Comparison of ENCODE assay signal across 24 cellular contexts in the genomic region with DNA sequence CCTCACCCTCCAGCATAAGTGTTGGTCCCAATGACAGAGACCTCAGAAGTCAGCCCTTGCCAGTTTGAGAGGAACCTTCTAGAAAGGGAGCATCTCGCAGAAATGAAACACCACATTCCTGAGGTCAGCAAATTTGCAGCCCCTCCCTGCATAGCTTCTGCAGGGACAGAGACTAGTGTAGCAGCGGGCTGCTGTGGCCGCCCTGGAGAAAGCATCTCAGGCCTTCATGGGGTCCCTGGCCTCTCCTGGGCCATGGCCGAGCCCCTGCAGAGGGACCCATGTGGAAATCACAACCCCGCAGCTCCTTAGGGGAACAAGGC. TPM values are rescaled to one million over a fixed set of nuclear protein-coding genes. Genes with fewer than 3 reads are reported as not detected.
DNase-seq lines count a peak whose midpoint lies in the region; FAIRE-seq and TF ChIP-seq lines count a peak whose summit lies in the region.
"Had no signal": no experiment of that assay in that cellular context is flagged by ENCODE, and none has a peak within 500 bp of the region (broad histone marks: within the 10 kb centered on the region; RNA-seq: fewer than 3 reads in every experiment).

No MANE protein-coding gene starts in this region.

- H3K4me1 ChIP-seq in H1 (replicated peaks in 1 of 4; ENCODE audit: control insufficient read depth in 3 of 4, insufficient read depth in 4 of 4, low read length in 3 of 4), result peaks cover 0 to 17% (median 3%) of the 10 kb centered on the region in 4 experiments; a peak in 3 of 7 replicates
- H3K4me1 ChIP-seq in neuronal stem cell (ENCODE audit: control insufficient read depth in 2 of 2, insufficient read depth in 1 of 2, low read depth in 1 of 2, low read length in 2 of 2), result peaks cover 0 to 16% of the 10 kb centered on the region in 2 donors
- no peaks in the 10 kb centered on the region for H3K4me1 ChIP-seq in HAP-1

- no peaks in the 10 kb centered on the region for H4K20me1 ChIP-seq in H1 (replicated peaks in 1 of 2; ENCODE audit: control insufficient read depth in 1 of 2, insufficient read depth in 2 of 2, low read length in 2 of 2)
- H4K20me1 ChIP-seq: BLaER1 had no signal

- H3K79me1 ChIP-seq in H1 (ENCODE audit: low read depth, low read length) (no peaks in the 10 kb centered on the region), neuronal stem cell (ENCODE audit: low read depth, low read length) (no peaks in the 10 kb centered on the region)

- in situ Hi-C loops in HAP-1 (cut with MboI; ENCODE audit: low sequenced_read_pairs), result no loop called here

- no peak overlapping the region for H4K5ac ChIP-seq in H1 (ENCODE audit: insufficient read length, low read depth, low read length)

- H3K23ac ChIP-seq in H1 (ENCODE audit: insufficient read length), result no peak overlapping the region
- no peak overlapping the region for H3K23ac ChIP-seq in neuronal stem cell (ENCODE audit: low read depth, low read length, poor library complexity)

- H2BK5ac ChIP-seq in H1 (ENCODE audit: low read depth, low read length) (no peak overlapping the region), neuronal stem cell (ENCODE audit: low read length) (no peak overlapping the region)

- no peak for TF ChIP-seq RAD21 in H1 (IDR thresholded peaks at IDR 0.05 in 1 of 2, conservative IDR thresholded peaks at IDR 0.05 in 1 of 2; ENCODE audit: low read depth in 2 of 2, low read length in 2 of 2)

- H4K91ac ChIP-seq in H1 (replicated peaks; ENCODE audit: insufficient read length, low read length) (no peak overlapping the region), neuronal stem cell (ENCODE audit: low read depth, low read length, poor library complexity) (no peak overlapping the region)

- H2BK15ac ChIP-seq in H1 (ENCODE audit: low read length) (no peak overlapping the region), neuronal stem cell (ENCODE audit: low read length) (no peak overlapping the region)

- no peak overlapping the region for H3K9ac ChIP-seq in H1 (replicated peaks in 1 of 4; ENCODE audit: extremely low read depth in 1 of 4, low read depth in 3 of 4, low read length in 3 of 4)
- H3K9ac ChIP-seq in neuronal stem cell (ENCODE audit: low read depth, low read length, poor library complexity), result no peak overlapping the region
- H3K9ac ChIP-seq: BLaER1 had no signal

- no peak for TF ChIP-seq EP300 in H1 (IDR thresholded peaks at IDR 0.05; ENCODE audit: borderline replicate concordance in 1 of 2, low read depth in 2 of 2, low read length in 2 of 2)

- H3K27me3 ChIP-seq in H7 (ENCODE audit: control insufficient read depth, insufficient read depth, low read length), result 0 out of 2 replicates have a peak, but pooled peaks cover 4% of the 10 kb centered on the region
- peaks cover 0 to 2% (median 0%) of the 10 kb centered on the region in 4 experiments; a peak in 2 of 7 replicates for H3K27me3 ChIP-seq in H1 (replicated peaks in 1 of 4; ENCODE audit: control insufficient read depth in 3 of 4, extremely low read depth in 1 of 4, insufficient read depth in 3 of 4, low read length in 3 of 4)
- peaks cover 0 to 70% (median 0%) of the 10 kb centered on the region in 3 experiments for H3K27me3 ChIP-seq in neuronal stem cell (ENCODE audit: control insufficient read depth in 3 of 3, insufficient read depth in 3 of 3, low read depth in 1 of 3, low read length in 3 of 3)
- no peaks in the 10 kb centered on the region for H3K27me3 ChIP-seq in HAP-1 (ENCODE audit: low read depth)
- H3K27me3 ChIP-seq: MG63 had no signal

- H3K14ac ChIP-seq in H1 (ENCODE audit: insufficient read length), result no peak overlapping the region
- no peak overlapping the region for H3K14ac ChIP-seq in neuronal stem cell (ENCODE audit: low read length)

- H2BK12ac ChIP-seq in H1 (ENCODE audit: low read depth, low read length) (0 out of 2 replicates have a peak overlapping the region, but pooled peaks have one; percentile 39), neuronal stem cell (ENCODE audit: low read length) (peak overlapping the region; percentile 58)

- H3K27ac ChIP-seq in H1 (ENCODE audit: low read depth, low read length) (no peak overlapping the region), neuronal stem cell (replicated peaks; ENCODE audit: low read length) (no peak overlapping the region)
- H3K27ac ChIP-seq: BLaER1 had no signal

- no peak overlapping the region for H3K4me3 ChIP-seq in H7 (ENCODE audit: insufficient read depth, low read depth, low read length)
- no peak overlapping the region for H3K4me3 ChIP-seq in H1 (ENCODE audit: extremely low read depth in 1 of 4, insufficient read depth in 2 of 4, low read depth in 3 of 4, low read length in 4 of 4)
- no peak overlapping the region for H3K4me3 ChIP-seq in neuronal stem cell (ENCODE audit: low read length in 2 of 2)
- H3K4me3 ChIP-seq in HAP-1, result no peak overlapping the region
- H3K4me3 ChIP-seq: BLaER1, MG63 had no signal

- no peak for TF ChIP-seq CTCF in H1 (IDR thresholded peaks at IDR 0.05; ENCODE audit: control extremely low read depth in 1 of 3, insufficient read depth in 1 of 3, low read depth in 1 of 3, low read length in 3 of 3)

- POLR2A ChIA-PET in H1 (lab: Charles Lee; ENCODE audit: partially characterized antibody), result interaction anchor here (1.0 to 3.6 kb wide), 4 partner anchors 9 to 58 kb away, joined by 3 to 17 read pairs (median 5); partner anchors contain the start of genes HS3ST6 and RPS2

- H2AFZ ChIP-seq in H1 (ENCODE audit: low read length), result no peak overlapping the region
- peak overlapping the region; percentile 59 for H2AFZ ChIP-seq in neuronal stem cell (ENCODE audit: low read length)

- peak; percentile 64 for DNase-seq in AG08395 (ENCODE audit: low spot score)
- DNase-seq in H7, result peak; percentile 51
- DNase-seq in H1 (ENCODE audit: low read depth in 1 of 2, low spot score in 2 of 2), result no peak
- DNase-seq in neuronal stem cell (ENCODE audit: low spot score), result no peak
- no peak for DNase-seq in stimulated activated CD4-positive, alpha-beta T cell treated with anti-CD3 and anti-CD28 coated beads, Interleukin-2, amount 100 ng/mL, for 48 hours
- no peak for DNase-seq in dermis blood vessel endothelial cell
- DNase-seq in HAP-1 (ENCODE audit: low spot score in 2 of 2), result no peak
- DNase-seq: CD4-positive, alpha-beta T cell; COR-L47; GOT3; MG63; NCI-H1048; NCI-H1417 treated with DMSO at 0.1 percent for 48 hours; NCI-H187 treated with DMSO at 0.1 percent for 48 hours; NCI-H2107; NCI-H446 treated with DMSO at 0.1 percent for 48 hours; NCI-H526 treated with DMSO at 0.1 percent for 48 hours; Right ventricle myocardium superior; SW 1271 had no signal

- no peak for FAIRE-seq in H1 (lab: Jason Lieb, UNC)
- FAIRE-seq: A204.1, G401.6 had no signal

- no peak overlapping the region for H3K4ac ChIP-seq in H1 (replicated peaks; ENCODE audit: insufficient read length, low read depth, low read length)
- H3K4ac ChIP-seq in neuronal stem cell (ENCODE audit: low read length), result no peak overlapping the region

- no peaks in the 10 kb centered on the region for H3K23me2 ChIP-seq in H1 (ENCODE audit: low read depth, low read length)

- no peak for TF ChIP-seq POLR2A in H1 (IDR thresholded peaks at IDR 0.05; ENCODE audit: control extremely low read depth in 1 of 2, low read depth in 2 of 2, low read length in 2 of 2)

- WGBS in H1 (ENCODE audit: extremely low coverage in 1 of 2, insufficient coverage in 1 of 2, insufficient read length in 1 of 2, insufficient replicate concordance in 2 of 2, low coverage in 1 of 2, low lambda C conversion rate in 2 of 2, missing lambda C conversion rate in 1 of 2), 2 experiments, result 92% methylated on average over 5 of the region's 5 CpGs; no CpG with 5 or more reads in 1 of the 2 experiments
- no CpG with 5 or more reads among the region's 5 CpGs for WGBS in neuronal stem cell (ENCODE audit: extremely low coverage in 2 of 2, insufficient read length in 2 of 2, insufficient replicate concordance in 1 of 2), 2 donors

- H3K79me2 ChIP-seq in H1 (ENCODE audit: control insufficient read depth in 1 of 2, insufficient read depth in 2 of 2, low read length in 2 of 2), result no peaks in the 10 kb centered on the region

- H2AK5ac ChIP-seq in H1 (ENCODE audit: low read depth, low read length) (no peak overlapping the region), neuronal stem cell (ENCODE audit: low read depth, low read length) (peak overlapping the region; percentile 25)

- H3K4me2 ChIP-seq in H1 (ENCODE audit: insufficient read depth in 1 of 2, low read depth in 2 of 2, low read length in 2 of 2), result no peak overlapping the region
- H3K4me2 ChIP-seq in neuronal stem cell (ENCODE audit: insufficient read depth, low read length, poor library complexity, severe bottlenecking), result no peak overlapping the region
- H3K4me2 ChIP-seq: BLaER1 had no signal

- no peaks in the 10 kb centered on the region for H3K36me3 ChIP-seq in H7 (replicated peaks; ENCODE audit: control insufficient read depth, insufficient read depth, low read length)
- H3K36me3 ChIP-seq in H1 (ENCODE audit: control insufficient read depth in 2 of 4, insufficient read depth in 4 of 4, low read length in 3 of 4), result no peaks in the 10 kb centered on the region
- no peaks in the 10 kb centered on the region for H3K36me3 ChIP-seq in neuronal stem cell (replicated peaks in 1 of 2; ENCODE audit: control insufficient read depth in 2 of 2, insufficient read depth in 2 of 2, low read length in 2 of 2)
- no peaks in the 10 kb centered on the region for H3K36me3 ChIP-seq in HAP-1 (replicated peaks)
- H3K36me3 ChIP-seq: BLaER1, MG63 had no signal

- no peak overlapping the region for H3K56ac ChIP-seq in H1 (replicated peaks; ENCODE audit: insufficient read length, low read depth, low read length)

- H4K8ac ChIP-seq in H1 (ENCODE audit: extremely low read depth, insufficient read depth, low read length), result no peak overlapping the region
- no peak overlapping the region for H4K8ac ChIP-seq in neuronal stem cell (ENCODE audit: low read depth, low read length)

- CTCF ChIA-PET in H1 (lab: Charles Lee; ENCODE audit: partially characterized antibody), result interaction anchor here (0.9 to 1.7 kb wide), 3 partner anchors 9 to 28 kb away, joined by 3 read pairs; no protein-coding TSS in a partner anchor

- 0 out of 2 replicates have a peak overlapping the region, but pooled peaks have one; percentile 7 for H2BK20ac ChIP-seq in H1 (ENCODE audit: low read length)

- H3K18ac ChIP-seq in H1 (ENCODE audit: extremely low read depth, low read length) (no peak overlapping the region), neuronal stem cell (ENCODE audit: low read length) (no peak overlapping the region)

- no peaks in the 10 kb centered on the region for H3K9me3 ChIP-seq in H1 (ENCODE audit: insufficient read depth in 2 of 2, low read depth in 1 of 2, low read length in 1 of 2)
- no peaks in the 10 kb centered on the region for H3K9me3 ChIP-seq in neuronal stem cell (replicated peaks in 1 of 2; ENCODE audit: control insufficient read depth in 2 of 2, insufficient read depth in 1 of 2, low read depth in 1 of 2, low read length in 2 of 2)
- H3K9me3 ChIP-seq in HAP-1, result no peaks in the 10 kb centered on the region
- H3K9me3 ChIP-seq: BLaER1, MG63 had no signal

- no peak overlapping the region for H2BK120ac ChIP-seq in H1 (replicated peaks; ENCODE audit: low read depth, low read length)
- H2BK120ac ChIP-seq in neuronal stem cell (ENCODE audit: low read depth, low read length), result no peak overlapping the region

RNA-seq across cellular contexts. Expression of gene HS3ST6, which starts 11.4 kb away (rescaled TPM):
- total RNA-seq in H7 (2014; rRNA removed; shearing (Covaris generic)), result not detected in 2 replicates
- 0.39 TPM in 1 of 2 replicates, not detected in the other for total RNA-seq in H1 (2021; fragmentation: NEBNext Ultra II Directional; extraction: Animal tissue kit (Norgen Biotek cat#: 25700))
- 0.36 and 0.63 TPM in 2 replicates for polyA plus RNA-seq in H1 (2011; rRNA removed)
- polyA plus RNA-seq in H1 (2011; cell fraction: cytosol; rRNA removed), result 0.09 TPM
- polyA plus RNA-seq in H1 (2011; cell fraction: nucleus; rRNA removed), result 0.40 TPM
- 0.15 to 0.17 TPM in 2 of 4 replicates, not detected in the others for polyA plus RNA-seq in H1 (2012, experiment 1 of 2)
- not detected for polyA plus RNA-seq in H1 (2012, experiment 2 of 2)
- polyA plus RNA-seq in H1 (2013, experiment 1 of 2), result 0.26 TPM
- 0.18 TPM for polyA plus RNA-seq in H1 (2013, experiment 2 of 2)
- polyA minus RNA-seq in H1 (2011; rRNA and poly(A)+ RNA removed), result not detected in 2 replicates
- polyA minus RNA-seq in H1 (2011; cell fraction: cytosol; rRNA and poly(A)+ RNA removed), result not detected
- polyA minus RNA-seq in H1 (2011; cell fraction: nucleus; rRNA and poly(A)+ RNA removed), result not detected
- 1.1 TPM for polyA plus RNA-seq in neuronal stem cell (2013, experiment 1 of 2)
- polyA plus RNA-seq in neuronal stem cell (2013, experiment 2 of 2), result 1.1 TPM
- total RNA-seq in dermis blood vessel endothelial cell, result not detected in 2 replicates
- total RNA-seq: CD4-positive, alpha-beta T cell; LHCN-M2; Right ventricle myocardium superior; SK-MEL-5 had no signal

RNA-seq across cellular contexts. Expression of gene MEIOB, which starts 34.8 kb away (rescaled TPM):
- 6.4 and 7.9 TPM in 2 replicates for total RNA-seq in H7 (2014; rRNA removed; shearing (Covaris generic))
- total RNA-seq in H1 (2021; fragmentation: NEBNext Ultra II Directional; extraction: Animal tissue kit (Norgen Biotek cat#: 25700)), result 0.99 and 1.1 TPM in 2 replicates
- polyA plus RNA-seq in H1 (2011; rRNA removed), result 0.60 and 0.63 TPM in 2 replicates
- 1.3 TPM for polyA plus RNA-seq in H1 (2011; cell fraction: cytosol; rRNA removed)
- polyA plus RNA-seq in H1 (2011; cell fraction: nucleus; rRNA removed), result 2.1 TPM
- 0.34 to 1.0 TPM (median 0.56 TPM) in 4 replicates for polyA plus RNA-seq in H1 (2012, experiment 1 of 2)
- polyA plus RNA-seq in H1 (2012, experiment 2 of 2), result 0.17 TPM
- 1.6 TPM for polyA plus RNA-seq in H1 (2013, experiment 1 of 2)
- 2.2 TPM for polyA plus RNA-seq in H1 (2013, experiment 2 of 2)
- polyA minus RNA-seq in H1 (2011; rRNA and poly(A)+ RNA removed), result 0.22 and 0.91 TPM in 2 replicates
- not detected for polyA minus RNA-seq in H1 (2011; cell fraction: cytosol; rRNA and poly(A)+ RNA removed)
- 0.50 TPM for polyA minus RNA-seq in H1 (2011; cell fraction: nucleus; rRNA and poly(A)+ RNA removed)
- polyA plus RNA-seq in neuronal stem cell (2013, experiment 1 of 2), result 1.5 TPM
- polyA plus RNA-seq in neuronal stem cell (2013, experiment 2 of 2), result 1.8 TPM
- not detected in 2 replicates for total RNA-seq in dermis blood vessel endothelial cell
- total RNA-seq: CD4-positive, alpha-beta T cell; LHCN-M2; Right ventricle myocardium superior had no signal

RNA-seq across cellular contexts. Expression of gene MSRB1, which starts 36.2 kb away (rescaled TPM):
- total RNA-seq in H7 (2014; rRNA removed; shearing (Covaris generic)), result 13.2 and 16.1 TPM in 2 replicates
- 28.2 and 34.1 TPM in 2 replicates for total RNA-seq in H1 (2021; fragmentation: NEBNext Ultra II Directional; extraction: Animal tissue kit (Norgen Biotek cat#: 25700))
- polyA plus RNA-seq in H1 (2011; rRNA removed), result 51.4 and 53.8 TPM in 2 replicates
- 42.6 TPM for polyA plus RNA-seq in H1 (2011; cell fraction: cytosol; rRNA removed)
- 40.0 TPM for polyA plus RNA-seq in H1 (2011; cell fraction: nucleus; rRNA removed)
- polyA plus RNA-seq in H1 (2012, experiment 1 of 2), result 21.6 to 38.9 TPM (median 38.0 TPM) in 4 replicates
- polyA plus RNA-seq in H1 (2012, experiment 2 of 2), result 60.9 TPM
- 27.6 TPM for polyA plus RNA-seq in H1 (2013, experiment 1 of 2)
- 28.2 TPM for polyA plus RNA-seq in H1 (2013, experiment 2 of 2)
- 29.0 and 33.9 TPM in 2 replicates for polyA minus RNA-seq in H1 (2011; rRNA and poly(A)+ RNA removed)
- polyA minus RNA-seq in H1 (2011; cell fraction: cytosol; rRNA and poly(A)+ RNA removed), result 23.3 TPM
- 20.6 TPM for polyA minus RNA-seq in H1 (2011; cell fraction: nucleus; rRNA and poly(A)+ RNA removed)
- polyA plus RNA-seq in neuronal stem cell (2013, experiment 1 of 2), result 18.8 TPM
- polyA plus RNA-seq in neuronal stem cell (2013, experiment 2 of 2), result 17.3 TPM
- total RNA-seq in dermis blood vessel endothelial cell, result 6.6 and 8.1 TPM in 2 replicates

RNA-seq across cellular contexts. Expression of gene RPL3L, which starts 47.7 kb away (rescaled TPM):
- total RNA-seq in H7 (2014; rRNA removed; shearing (Covaris generic)), result 0.44 TPM in 1 of 2 replicates, not detected in the other
- total RNA-seq in H1 (2021; fragmentation: NEBNext Ultra II Directional; extraction: Animal tissue kit (Norgen Biotek cat#: 25700)), result 0.19 and 0.39 TPM in 2 replicates
- polyA plus RNA-seq in H1 (2011; rRNA removed), result 0.08 and 0.24 TPM in 2 replicates
- 0.21 TPM for polyA plus RNA-seq in H1 (2011; cell fraction: cytosol; rRNA removed)
- polyA plus RNA-seq in H1 (2011; cell fraction: nucleus; rRNA removed), result 0.56 TPM
- 0.23 to 0.62 TPM (median 0.42 TPM) in 4 replicates for polyA plus RNA-seq in H1 (2012, experiment 1 of 2)
- 0.16 TPM for polyA plus RNA-seq in H1 (2012, experiment 2 of 2)
- 0.14 TPM for polyA plus RNA-seq in H1 (2013, experiment 1 of 2)
- 0.20 TPM for polyA plus RNA-seq in H1 (2013, experiment 2 of 2)
- 0.69 TPM in 1 of 2 replicates, not detected in the other for polyA minus RNA-seq in H1 (2011; rRNA and poly(A)+ RNA removed)
- not detected for polyA minus RNA-seq in H1 (2011; cell fraction: cytosol; rRNA and poly(A)+ RNA removed)
- polyA minus RNA-seq in H1 (2011; cell fraction: nucleus; rRNA and poly(A)+ RNA removed), result not detected
- 0.06 TPM for polyA plus RNA-seq in neuronal stem cell (2013, experiment 1 of 2)
- 0.04 TPM for polyA plus RNA-seq in neuronal stem cell (2013, experiment 2 of 2)
- total RNA-seq in dermis blood vessel endothelial cell, result not detected in 2 replicates
- total RNA-seq: CD4-positive, alpha-beta T cell; LHCN-M2; SK-MEL-5 had no signal

RNA-seq across cellular contexts. Expression of gene NDUFB10, which starts 52.5 kb away (rescaled TPM):
- 305 and 403 TPM in 2 replicates for total RNA-seq in H7 (2014; rRNA removed; shearing (Covaris generic))
- 183 and 197 TPM in 2 replicates for total RNA-seq in H1 (2021; fragmentation: NEBNext Ultra II Directional; extraction: Animal tissue kit (Norgen Biotek cat#: 25700))
- 194 and 243 TPM in 2 replicates for polyA plus RNA-seq in H1 (2011; rRNA removed)
- polyA plus RNA-seq in H1 (2011; cell fraction: cytosol; rRNA removed), result 282 TPM
- 327 TPM for polyA plus RNA-seq in H1 (2011; cell fraction: nucleus; rRNA removed)
- 205 to 282 TPM (median 263 TPM) in 4 replicates for polyA plus RNA-seq in H1 (2012, experiment 1 of 2)
- polyA plus RNA-seq in H1 (2012, experiment 2 of 2), result 290 TPM
- 222 TPM for polyA plus RNA-seq in H1 (2013, experiment 1 of 2)
- polyA plus RNA-seq in H1 (2013, experiment 2 of 2), result 218 TPM
- 58.5 and 93.0 TPM in 2 replicates for polyA minus RNA-seq in H1 (2011; rRNA and poly(A)+ RNA removed)
- polyA minus RNA-seq in H1 (2011; cell fraction: cytosol; rRNA and poly(A)+ RNA removed), result 204 TPM
- polyA minus RNA-seq in H1 (2011; cell fraction: nucleus; rRNA and poly(A)+ RNA removed), result 64.0 TPM
- 135 TPM for polyA plus RNA-seq in neuronal stem cell (2013, experiment 1 of 2)
- polyA plus RNA-seq in neuronal stem cell (2013, experiment 2 of 2), result 129 TPM
- 107 and 149 TPM in 2 replicates for total RNA-seq in dermis blood vessel endothelial cell

Comparison
In these comparisons a context has a peak if more than half of its experiments do, and no peak if none do; other contexts are left out.
1. DNase-seq: peak in AG08395 (single experiment) and H7 (single experiment); none in H1 (0 of 2), neuronal stem cell (single experiment), stimulated activated CD4-positive, alpha-beta T cell treated with anti-CD3 and anti-CD28 coated beads, Interleukin-2, amount 100 ng/mL, for 48 hours (0 of 2), dermis blood vessel endothelial cell (single experiment) and HAP-1 (0 of 2).